ENCODE assay signal across 8 cellular contexts in genomic region chr12:99043319-99043914, GRCh38.
DNase-seq lines count a peak whose midpoint lies in the region; ATAC-seq and TF ChIP-seq lines count a peak whose summit lies in the region.

No MANE protein-coding gene starts in this region.

- no peaks in the 10 kb centered on the region for H3K4me1 ChIP-seq in fibroblast of lung (ENCODE audit: control insufficient read depth, extremely low read depth, insufficient read depth, low read length)

- peaks cover 7% of the 10 kb centered on the region for H3K9me3 Mint-ChIP-seq in activated CD8-positive, alpha-beta T cell treated with anti-CD3 and anti-CD28 coated beads for 36 hours
- H3K9me3 Mint-ChIP-seq in neural crest cell = peaks cover 12% of the 10 kb centered on the region

- no peak overlapping the region for H3K9ac ChIP-seq in fibroblast of lung (ENCODE audit: insufficient read depth, low read length)

- no peaks in the 10 kb centered on the region for H3K36me3 ChIP-seq in fibroblast of lung (ENCODE audit: control insufficient read depth, insufficient read depth, low read length)

- H2AFZ ChIP-seq in fibroblast of lung (ENCODE audit: low read length) = no peak overlapping the region

- H3K4me1 Mint-ChIP-seq in activated CD8-positive, alpha-beta T cell treated with anti-CD3 and anti-CD28 coated beads for 36 hours (ENCODE audit: low read depth) = no peaks in the 10 kb centered on the region
- H3K4me1 Mint-ChIP-seq in neural crest cell = peaks cover 16% of the 10 kb centered on the region

- H3K36me3 Mint-ChIP-seq in activated CD8-positive, alpha-beta T cell treated with anti-CD3 and anti-CD28 coated beads for 36 hours (ENCODE audit: low read depth) = no peaks in the 10 kb centered on the region
- H3K36me3 Mint-ChIP-seq in neural crest cell (ENCODE audit: low read depth) = peaks cover 18% of the 10 kb centered on the region

- H3K79me2 ChIP-seq in fibroblast of lung (ENCODE audit: control insufficient read depth, insufficient read depth, low read length) = no peaks in the 10 kb centered on the region

- H3K27ac Mint-ChIP-seq in activated CD8-positive, alpha-beta T cell treated with anti-CD3 and anti-CD28 coated beads for 36 hours = no peak overlapping the region
- H3K27ac Mint-ChIP-seq in neural crest cell (ENCODE audit: unreplicated experiment) = no peak overlapping the region

- no peak overlapping the region for H3K4me2 ChIP-seq in fibroblast of lung (ENCODE audit: extremely low read depth, insufficient read depth, low read length)

- no peak overlapping the region for H3K27ac ChIP-seq in fibroblast of lung (ENCODE audit: insufficient read depth, low read length)

- peak; percentile 40 for DNase-seq in activated naive CD4-positive, alpha-beta T cell treated with Interleukin-2 at 50 U/mL for 16 hours
- no peak for DNase-seq in activated naive CD4-positive, alpha-beta T cell (lab: John Stamatoyannopoulos, UW)
- DNase-seq in NCI-H526 (lab: John Stamatoyannopoulos, UW) (peak; percentile 44 to 75), fibroblast of lung (ENCODE audit: low read depth in 2 of 2) (peak; percentile 50 to 71), neural crest cell (ENCODE audit: low read depth, low spot score) (peak; percentile 69), ureter (ENCODE audit: low spot score) (peak; percentile 53)
- DNase-seq in activated CD8-positive, alpha-beta T cell treated with anti-CD3 and anti-CD28 coated beads for 36 hours = peak; percentile 74

- H3K27me3 Mint-ChIP-seq in activated CD8-positive, alpha-beta T cell treated with anti-CD3 and anti-CD28 coated beads for 36 hours = peaks cover 3% of the 10 kb centered on the region
- no peaks in the 10 kb centered on the region for H3K27me3 Mint-ChIP-seq in neural crest cell (ENCODE audit: low read depth)

- intact Hi-C loops in activated CD8-positive, alpha-beta T cell treated with anti-CD3 and anti-CD28 coated beads for 36 hours (cut with micrococcal nuclease) = loop anchor here (5.0 kb wide), 1 partner anchor 579 kb away; no protein-coding TSS in a partner anchor

- TF ChIP-seq CTCF in activated CD8-positive, alpha-beta T cell treated with anti-CD3 and anti-CD28 coated beads for 36 hours (IDR thresholded peaks at IDR 0.05) = peak; percentile 77
- TF ChIP-seq CTCF in fibroblast of lung (conservative IDR thresholded peaks at IDR 0.05 in 1 of 2, IDR thresholded peaks at IDR 0.05 in 1 of 2; ENCODE audit: low read depth in 1 of 2, low read length in 2 of 2) (peak; percentile 82 to 93), neural crest cell (conservative IDR thresholded peaks at IDR 0.05) (peak; percentile 99)

- CTCF ChIA-PET in activated CD8-positive, alpha-beta T cell treated with anti-CD3 and anti-CD28 coated beads for 36 hours (lab: Charles Lee) = interaction anchor here (0.7 to 1.8 kb wide), 11 partner anchors 9 to 1012 kb away, joined by 3 to 13 read pairs (median 4); no protein-coding TSS in a partner anchor

- H3K9me3 ChIP-seq in fibroblast of lung (ENCODE audit: control insufficient read depth, insufficient read depth, low read depth, low read length) = no peaks in the 10 kb centered on the region

- peak; percentile 69 for ATAC-seq in HG03175 (IDR thresholded peaks at IDR 0.05; ENCODE audit: unreplicated experiment)
- peak; percentile 56 for ATAC-seq in activated CD8-positive, alpha-beta T cell treated with anti-CD3 and anti-CD28 coated beads for 36 hours

- no peak overlapping the region for H3K4me3 Mint-ChIP-seq in activated CD8-positive, alpha-beta T cell treated with anti-CD3 and anti-CD28 coated beads for 36 hours
- no peak overlapping the region for H3K4me3 Mint-ChIP-seq in neural crest cell

- H3K27me3 ChIP-seq in fibroblast of lung (ENCODE audit: control insufficient read depth, insufficient read depth, low read length) = no peaks in the 10 kb centered on the region

- no peak overlapping the region for H3K4me3 ChIP-seq in fibroblast of lung (replicated peaks in 1 of 4; ENCODE audit: control extremely low read depth in 1 of 4, insufficient read depth in 1 of 4, low read depth in 3 of 4, low read length in 4 of 4)

- POLR2A ChIA-PET in activated CD8-positive, alpha-beta T cell treated with anti-CD3 and anti-CD28 coated beads for 36 hours (lab: Charles Lee) = no interaction called here

- no peaks in the 10 kb centered on the region for H4K20me1 ChIP-seq in fibroblast of lung (ENCODE audit: control insufficient read depth, extremely low read depth, insufficient read depth, low read length)

Comparison
In these comparisons a context has a peak if more than half of its experiments do, and no peak if none do; other contexts are left out.
1. DNase-seq: peak in activated naive CD4-positive, alpha-beta T cell treated with Interleukin-2 at 50 U/mL for 16 hours (single experiment), NCI-H526 (2 of 2), activated CD8-positive, alpha-beta T cell treated with anti-CD3 and anti-CD28 coated beads for 36 hours (single experiment), fibroblast of lung (2 of 2), neural crest cell (single experiment) and ureter (single experiment); none in activated naive CD4-positive, alpha-beta T cell (0 of 4).
2. Peak in every context shown above with its lines, with median percentiles within 50 percentile points of each other: CTCF ChIP-seq.